Comparison of ENCODE assay signal across 1 cellular context in the genomic region with DNA sequence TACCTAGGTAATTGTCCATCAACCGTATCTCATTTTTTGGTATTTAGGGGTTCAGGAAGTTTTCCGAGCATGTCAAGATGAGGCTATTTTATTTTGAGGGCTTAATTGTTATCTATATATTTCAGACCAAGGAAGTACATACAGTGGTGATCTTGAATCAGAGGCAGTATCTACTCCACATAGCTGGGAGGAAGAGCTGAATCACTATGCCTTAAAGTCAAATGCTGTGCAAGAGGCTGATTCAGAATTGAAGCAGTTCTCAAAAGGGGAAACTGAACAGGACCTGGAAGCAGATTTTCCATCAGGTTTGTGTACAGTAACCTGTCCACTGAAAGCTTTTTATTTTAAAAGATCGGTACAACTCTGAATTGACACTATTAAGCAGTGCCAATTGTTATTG.
TF ChIP-seq lines count a peak whose summit lies in the region.

No MANE protein-coding gene starts in this region.

TF ChIP-seq in IMR-90, 13 proteins besides CTCF, POLR2A, EP300 and RAD21 (continued from another document):
- TF ChIP-seq MAFK (IDR thresholded peaks at IDR 0.05; ENCODE audit: low read depth, low read length) (no peak), NFE2L2 (IDR thresholded peaks at IDR 0.05; ENCODE audit: low read depth, low read length) (no peak), MXI1 (IDR thresholded peaks at IDR 0.05; ENCODE audit: borderline replicate concordance, low read depth, low read length) (no peak), SMC3 (IDR thresholded peaks at IDR 0.05; ENCODE audit: low read depth, low read length) (no peak)
